Comparison of ENCODE assay signal across 15 cellular contexts in genomic region chr20:38315290-38315966, GRCh38. TPM values are rescaled to one million over a fixed set of nuclear protein-coding genes. Genes with fewer than 3 reads are reported as not detected.
DNase-seq lines count a peak whose midpoint lies in the region; TF ChIP-seq lines count a peak whose summit lies in the region.
"Had no signal": no experiment of that assay in that cellular context is flagged by ENCODE, and none has a peak within 500 bp of the region (broad histone marks: within the 10 kb centered on the region; RNA-seq: fewer than 3 reads in every experiment).

No MANE protein-coding gene starts in this region.

- no peak overlapping the region for H3K9ac ChIP-seq in endodermal cell (ENCODE audit: extremely low read depth, low read length, poor library complexity, severe bottlenecking)

- H2AFZ ChIP-seq in osteoblast (ENCODE audit: low read length), result no peak overlapping the region

- intact Hi-C loops in spleen (cut with DNase I; ENCODE audit: low total_unique reads), result no loop called here

- peaks cover 20% of the 10 kb centered on the region for H3K27me3 Mint-ChIP-seq in endodermal cell (ENCODE audit: insufficient read depth)

- H4K20me1 ChIP-seq in osteoblast (ENCODE audit: insufficient read depth, low read length), result no peaks in the 10 kb centered on the region

- H3K79me2 ChIP-seq in osteoblast (ENCODE audit: insufficient read depth, low read length), result no peaks in the 10 kb centered on the region

- H3K27me3 ChIP-seq in endodermal cell (ENCODE audit: control insufficient read depth, insufficient read depth, low read length, poor library complexity, severe bottlenecking), result no peaks in the 10 kb centered on the region
- H3K27me3 ChIP-seq in osteoblast (ENCODE audit: insufficient read depth, low read length), result peaks cover 4% of the 10 kb centered on the region
- H3K27me3 ChIP-seq in spleen (replicated peaks in 1 of 7), result peaks cover 0 to 51% (median 0%) of the 10 kb centered on the region in 7 donors

- no peaks in the 10 kb centered on the region for H3K36me3 ChIP-seq in endodermal cell (ENCODE audit: control insufficient read depth, insufficient read depth, low read length)
- H3K36me3 ChIP-seq in osteoblast (ENCODE audit: insufficient read depth, low read length), result no peaks in the 10 kb centered on the region
- H3K36me3 ChIP-seq in spleen, result peaks cover 0 to 74% (median 0%) of the 10 kb centered on the region in 6 donors

- TF ChIP-seq CTCF in endodermal cell (conservative IDR thresholded peaks at IDR 0.05) (peak; percentile 42), osteoblast (IDR thresholded peaks at IDR 0.05; ENCODE audit: extremely low read depth, low read depth, low read length) (peak; percentile 44), spleen (IDR thresholded peaks at IDR 0.05 in 8 of 11, conservative IDR thresholded peaks at IDR 0.05 in 3 of 11) (no peak)

- no peak overlapping the region for H3K4me3 Mint-ChIP-seq in endodermal cell
- H3K4me3 Mint-ChIP-seq: activated CD8-positive, alpha-beta T cell treated with anti-CD3 and anti-CD28 coated beads for 36 hours; activated naive CD4-positive, alpha-beta T cell treated with anti-CD3 and anti-CD28 coated beads, Interleukin-2, amount 50 U/mL, for 24 hours; nephron; stimulated activated naive B cell treated with anti-CD40 and anti-IgM and Interleukin-4, amounts not matched to agents 10 μg/mL and 1 μg/mL and 100 μg/mL, for 72 hours had no signal

- H3K4me1 Mint-ChIP-seq in endodermal cell, result no peaks in the 10 kb centered on the region
- H3K4me1 Mint-ChIP-seq: activated naive CD4-positive, alpha-beta T cell treated with anti-CD3 and anti-CD28 coated beads, Interleukin-2, amount 50 U/mL, for 24 hours; stimulated activated naive B cell treated with anti-CD40 and anti-IgM and Interleukin-4, amounts not matched to agents 10 μg/mL and 1 μg/mL and 100 μg/mL, for 72 hours had no signal

- DNase-seq in DMS53 (lab: John Stamatoyannopoulos, UW) (peak; percentile 12), DMS53 treated with DMSO at 0.1 percent for 48 hours (lab: John Stamatoyannopoulos, UW; ENCODE audit: unreplicated experiment) (no peak), NCI-H69 (lab: John Stamatoyannopoulos, UW) (peak; percentile 9), endodermal cell (no peak), osteoblast (ENCODE audit: insufficient read length, low spot score, missing footprints) (no peak), iPS-NIHi7 (ENCODE audit: extremely low spot score) (no peak), spleen (no peak), NCI-H1417 treated with DMSO at 0.1 percent for 48 hours (lab: John Stamatoyannopoulos, UW) (no peak)
- DNase-seq: 8988T; activated CD8-positive, alpha-beta T cell treated with anti-CD3 and anti-CD28 coated beads for 36 hours; GF-D8; NCI-H345; stimulated activated naive B cell treated with anti-CD40 and anti-IgM and Interleukin-4, amounts not matched to agents 10 μg/mL and 1 μg/mL and 100 μg/mL, for 72 hours had no signal

- no peak for TF ChIP-seq POLR2A in spleen (IDR thresholded peaks at IDR 0.05)

- no peak overlapping the region for H3K27ac Mint-ChIP-seq in endodermal cell
- H3K27ac Mint-ChIP-seq: activated CD8-positive, alpha-beta T cell treated with anti-CD3 and anti-CD28 coated beads for 36 hours; activated naive CD4-positive, alpha-beta T cell treated with anti-CD3 and anti-CD28 coated beads, Interleukin-2, amount 50 U/mL, for 24 hours; nephron; stimulated activated naive B cell treated with anti-CD40 and anti-IgM and Interleukin-4, amounts not matched to agents 10 μg/mL and 1 μg/mL and 100 μg/mL, for 72 hours had no signal

- no peaks in the 10 kb centered on the region for H3K9me3 Mint-ChIP-seq in endodermal cell
- H3K9me3 Mint-ChIP-seq: activated CD8-positive, alpha-beta T cell treated with anti-CD3 and anti-CD28 coated beads for 36 hours; activated naive CD4-positive, alpha-beta T cell treated with anti-CD3 and anti-CD28 coated beads, Interleukin-2, amount 50 U/mL, for 24 hours; nephron; stimulated activated naive B cell treated with anti-CD40 and anti-IgM and Interleukin-4, amounts not matched to agents 10 μg/mL and 1 μg/mL and 100 μg/mL, for 72 hours had no signal

- no peaks in the 10 kb centered on the region for H3K36me3 Mint-ChIP-seq in endodermal cell (ENCODE audit: low read depth)
- H3K36me3 Mint-ChIP-seq: activated naive CD4-positive, alpha-beta T cell treated with anti-CD3 and anti-CD28 coated beads, Interleukin-2, amount 50 U/mL, for 24 hours; stimulated activated naive B cell treated with anti-CD40 and anti-IgM and Interleukin-4, amounts not matched to agents 10 μg/mL and 1 μg/mL and 100 μg/mL, for 72 hours had no signal

- 66 to 83% methylated on average over 3 to 5 of the region's 5 CpGs for WGBS in endodermal cell (ENCODE audit: insufficient coverage in 1 of 2, insufficient read length in 1 of 2), 2 experiments
- 74 to 80% (median 78%) methylated on average over 5 of the region's 5 CpGs for WGBS in spleen, 5 donors

- H3K4me1 ChIP-seq in endodermal cell (ENCODE audit: control insufficient read depth, insufficient read depth, low read length) (no peaks in the 10 kb centered on the region), osteoblast (ENCODE audit: insufficient read depth, low read length) (no peaks in the 10 kb centered on the region), spleen (no peaks in the 10 kb centered on the region)

- H3K4me2 ChIP-seq in osteoblast (ENCODE audit: insufficient read depth, low read length), result no peak overlapping the region

- H3K9me3 ChIP-seq in endodermal cell (ENCODE audit: control insufficient read depth, low read length) (no peaks in the 10 kb centered on the region), osteoblast (ENCODE audit: low read depth, low read length) (no peaks in the 10 kb centered on the region), spleen (no peaks in the 10 kb centered on the region)

- H3K27ac ChIP-seq in endodermal cell (ENCODE audit: low read depth, low read length) (no peak overlapping the region), osteoblast (ENCODE audit: low read depth, low read length) (no peak overlapping the region), spleen (no peak overlapping the region)

- H3K4me3 ChIP-seq in endodermal cell (ENCODE audit: low read length) (no peak overlapping the region), osteoblast (ENCODE audit: insufficient read depth, low read length) (no peak overlapping the region), spleen (no peak overlapping the region)

RNA-seq across cellular contexts. Expression of gene BPI, which starts 11.5 kb away (rescaled TPM):
- not detected for total RNA-seq in endodermal cell
- 0.78 TPM for polyA plus RNA-seq in endodermal cell (2013, experiment 1 of 2)
- 0.66 TPM for polyA plus RNA-seq in endodermal cell (2013, experiment 2 of 2)
- under 0.01 TPM in 1 of 2 replicates, not detected in the other for total RNA-seq in osteoblast
- 10 to 100 TPM in 3 of 7 donors, 1 to 10 TPM in 4; 3.1 to 49.4 (median 6.1) TPM for total RNA-seq in spleen
- polyA plus RNA-seq in spleen, result 1 to 10 TPM; 1.1 to 4.2 (median 2.3) TPM
- total RNA-seq: activated CD8-positive, alpha-beta T cell treated with anti-CD3 and anti-CD28 coated beads for 36 hours had no signal

RNA-seq across cellular contexts. Expression of gene LBP, which starts 30.9 kb away (rescaled TPM):
- total RNA-seq in endodermal cell (under 1 TPM in 1 of 2 donors, not detected in 1; 0.18 TPM), osteoblast (1.8 and 2.9 TPM in 2 replicates), spleen (not detected)
- polyA plus RNA-seq in endodermal cell (2013, experiment 1 of 2), result not detected
- not detected for polyA plus RNA-seq in endodermal cell (2013, experiment 2 of 2)
- polyA plus RNA-seq in spleen, result under 1 TPM; 0.09 to 0.13 (median 0.11) TPM
- total RNA-seq: activated CD8-positive, alpha-beta T cell treated with anti-CD3 and anti-CD28 coated beads for 36 hours had no signal

RNA-seq across cellular contexts. Expression of gene KIAA1755, which starts 54.9 kb away (rescaled TPM):
- total RNA-seq in endodermal cell (not detected), osteoblast (2.5 and 2.7 TPM in 2 replicates), spleen (1 to 10 TPM in 6 of 7 donors, under 1 TPM in 1; 0.51 to 5.3 (median 3.5) TPM)
- polyA plus RNA-seq in endodermal cell (2013, experiment 1 of 2), result 21.8 TPM
- polyA plus RNA-seq in endodermal cell (2013, experiment 2 of 2), result 25.4 TPM
- 1 to 10 TPM; 4.6 to 7.3 (median 4.8) TPM for polyA plus RNA-seq in spleen
- total RNA-seq: activated CD8-positive, alpha-beta T cell treated with anti-CD3 and anti-CD28 coated beads for 36 hours had no signal

Comparison
In these comparisons a context has a peak if more than half of its experiments do, and no peak if none do; other contexts are left out.
1. DNase-seq: peak in DMS53 (single experiment) and NCI-H69 (single experiment); none in DMS53 treated with DMSO at 0.1 percent for 48 hours (single experiment), endodermal cell (single experiment), osteoblast (single experiment), iPS-NIHi7 (single experiment), spleen (single experiment) and NCI-H1417 treated with DMSO at 0.1 percent for 48 hours (single experiment).
2. CTCF ChIP-seq: peak in endodermal cell (single experiment) and osteoblast (single experiment); none in spleen (0 of 11).